24 cellular contexts compared by ENCODE assay signal in genomic region chr6:138979365-138979764, GRCh38. TPM values are rescaled to one million over a fixed set of nuclear protein-coding genes. Genes with fewer than 3 reads are reported as not detected.
A peak's percentile ranks its signal among the peaks of the same experiment; 100 is the strongest.
DNase-seq lines count a peak whose midpoint lies in the region; ATAC-seq and TF ChIP-seq lines count a peak whose summit lies in the region.
"Had no signal": no experiment of that assay in that cellular context is flagged by ENCODE, and none has a peak within 500 bp of the region (broad histone marks: within the 10 kb centered on the region; RNA-seq: fewer than 3 reads in every experiment).

No MANE protein-coding gene starts in this region.

- H3K27ac Mint-ChIP-seq in chondrocyte (ENCODE audit: unreplicated experiment) (peak overlapping the region; percentile 52), neural progenitor cell (no peak overlapping the region)
- H3K27ac Mint-ChIP-seq: activated CD4-positive, alpha-beta memory T cell treated with anti-CD3 and anti-CD28 coated beads, Interleukin-2, amount 10 ng/mL, durations not matched to agents 7 days and 5 days had no signal

- no peaks in the 10 kb centered on the region for H3K36me3 Mint-ChIP-seq in chondrocyte (ENCODE audit: low read depth)
- peaks cover 3% of the 10 kb centered on the region for H3K36me3 Mint-ChIP-seq in neural progenitor cell

- H2AFZ ChIP-seq in neural progenitor cell (replicated peaks): no peak overlapping the region

- H3K9ac ChIP-seq in neural progenitor cell: no peak overlapping the region

- H3K4me1 ChIP-seq in neural progenitor cell (peaks cover 46% of the 10 kb centered on the region), aorta (ENCODE audit: control insufficient read depth in 1 of 2, insufficient read depth in 2 of 2, low read length in 2 of 2) (peaks cover 3 to 8% of the 10 kb centered on the region in 2 donors)
- H3K4me1 ChIP-seq: prostate gland had no signal

- 72 to 82% methylated on average over 2 of the region's 2 CpGs for WGBS in aorta, 2 donors

- H3K4me2 ChIP-seq in neural progenitor cell: no peak overlapping the region

- peaks cover 100% of the 10 kb centered on the region for H3K79me2 ChIP-seq in neural progenitor cell (ENCODE audit: low read depth)

- H3K27me3 Mint-ChIP-seq in chondrocyte (ENCODE audit: low read depth) (no peaks in the 10 kb centered on the region), neural progenitor cell (ENCODE audit: insufficient read depth, low read depth) (no peaks in the 10 kb centered on the region)
- H3K27me3 Mint-ChIP-seq: activated CD4-positive, alpha-beta memory T cell treated with anti-CD3 and anti-CD28 coated beads, Interleukin-2, amount 10 ng/mL, durations not matched to agents 7 days and 5 days; effector memory CD8-positive, alpha-beta T cell had no signal

- H3K27me3 ChIP-seq in MG63 (no peaks in the 10 kb centered on the region), neural progenitor cell (no peaks in the 10 kb centered on the region), aorta (ENCODE audit: control insufficient read depth in 1 of 2, insufficient read depth in 2 of 2, low read length in 1 of 2) (no peaks in the 10 kb centered on the region)
- H3K27me3 ChIP-seq: heart left ventricle, Peyer's patch had no signal

- H3K4me1 Mint-ChIP-seq in chondrocyte (ENCODE audit: low read depth) (peaks cover 29% of the 10 kb centered on the region), neural progenitor cell (peaks cover 15% of the 10 kb centered on the region)

- H3F3A ChIP-seq in neural progenitor cell (ENCODE audit: low read depth): peaks cover 14% of the 10 kb centered on the region

- no peaks in the 10 kb centered on the region for H3K36me3 ChIP-seq in MG63
- H3K36me3 ChIP-seq in neural progenitor cell: no peaks in the 10 kb centered on the region
- H3K36me3 ChIP-seq in aorta (ENCODE audit: control insufficient read depth in 1 of 2, insufficient read depth in 2 of 2, low read length in 1 of 2): no peaks in the 10 kb centered on the region
- H3K36me3 ChIP-seq: heart left ventricle, Peyer's patch, prostate gland had no signal

- intact Hi-C loops in aorta (cut with DNase I) (no loop called here), posterior cingulate gyrus (cut with DNase I) (no loop called here)

- H3K9me3 ChIP-seq in MG63 (no peaks in the 10 kb centered on the region), neural progenitor cell (ENCODE audit: low read depth) (no peaks in the 10 kb centered on the region), aorta (ENCODE audit: control insufficient read depth, low read length) (no peaks in the 10 kb centered on the region)
- H3K9me3 ChIP-seq: heart left ventricle, Peyer's patch, prostate gland had no signal

- H3K4me3 ChIP-seq in MG63: no peak overlapping the region
- no peak overlapping the region for H3K4me3 ChIP-seq in neural progenitor cell
- no peak overlapping the region for H3K4me3 ChIP-seq in aorta (ENCODE audit: low read length in 2 of 2)
- H3K4me3 ChIP-seq: heart left ventricle, Peyer's patch, prostate gland had no signal

- no peak overlapping the region for H3K4me3 Mint-ChIP-seq in chondrocyte (ENCODE audit: unreplicated experiment)
- no peak overlapping the region for H3K4me3 Mint-ChIP-seq in neural progenitor cell
- H3K4me3 Mint-ChIP-seq: activated CD4-positive, alpha-beta memory T cell treated with anti-CD3 and anti-CD28 coated beads, Interleukin-2, amount 10 ng/mL, durations not matched to agents 7 days and 5 days; effector memory CD8-positive, alpha-beta T cell; neural crest cell had no signal

- TF ChIP-seq CTCF in chondrocyte (IDR thresholded peaks at IDR 0.05) (no peak), neural progenitor cell (IDR thresholded peaks at IDR 0.05) (no peak)

- peaks cover 100% of the 10 kb centered on the region for H4K20me1 ChIP-seq in neural progenitor cell (ENCODE audit: low read depth)

- DNase-seq in EL: peak; percentile 45
- DNase-seq in MG63: peak; percentile 59
- DNase-seq in chondrocyte (ENCODE audit: low spot score): no peak
- DNase-seq in neural progenitor cell (ENCODE audit: low spot score): no peak
- no peak for DNase-seq in aorta
- DNase-seq in posterior cingulate gyrus: no peak
- no peak for DNase-seq in activated gamma-delta T cell (lab: John Stamatoyannopoulos, UW)
- DNase-seq: activated CD4-positive, alpha-beta memory T cell treated with anti-CD3 and anti-CD28 coated beads, Interleukin-2, amount 10 ng/mL, durations not matched to agents 7 days and 5 days; activated naive CD4-positive, alpha-beta T cell; activated T-cell treated with anti-CD3 and anti-CD28 coated beads for 4 hours; AML-193; COR-L47; effector memory CD8-positive, alpha-beta T cell; heart left ventricle; Kasumi-1; left ventricle myocardium superior; NCI-H1105 treated with DMSO at 0.1 percent for 48 hours; NCI-H2081 treated with DMSO at 0.1 percent for 48 hours; NK-92 treated with Interleukin-12 subunit alpha and Interleukin-12 subunit beta, amount 100 ng/mL, for 24 hours; Peyer's patch; stimulated activated CD4-positive, alpha-beta T cell treated with anti-CD3 and anti-CD28 coated beads, Interleukin-4, amount 100 ng/mL, for 1 hour had no signal

- ATAC-seq in aorta (ENCODE audit: low FRiP score) (no peak), GM18861 (IDR thresholded peaks at IDR 0.05; ENCODE audit: unreplicated experiment) (no peak)
- ATAC-seq: effector memory CD8-positive, alpha-beta T cell; heart left ventricle had no signal

- H3K27ac ChIP-seq in neural progenitor cell (peak overlapping the region; percentile 65), aorta (ENCODE audit: low read depth in 1 of 2, low read length in 2 of 2) (no peak overlapping the region)
- H3K27ac ChIP-seq: heart left ventricle, Peyer's patch, prostate gland had no signal

- H3K9me3 Mint-ChIP-seq in chondrocyte (ENCODE audit: low read depth) (no peaks in the 10 kb centered on the region), neural progenitor cell (no peaks in the 10 kb centered on the region)
- H3K9me3 Mint-ChIP-seq: activated CD4-positive, alpha-beta memory T cell treated with anti-CD3 and anti-CD28 coated beads, Interleukin-2, amount 10 ng/mL, durations not matched to agents 7 days and 5 days; effector memory CD8-positive, alpha-beta T cell; neural crest cell had no signal

RNA-seq across cellular contexts. Expression of gene REPS1, which starts 8.7 kb away (rescaled TPM):
- 17.2 and 19.9 TPM in 2 replicates for total RNA-seq in MG63 (2014; rRNA removed; shearing (Covaris generic); ENCODE audit: low replicate concordance)
- total RNA-seq in chondrocyte (24.5 to 26.5 TPM (median 25.8 TPM) in 3 replicates), neural progenitor cell (ENCODE audit: low replicate concordance) (86.1 and 97.5 TPM in 2 replicates), aorta (10 to 100 TPM; 33.2 to 40.8 TPM)
- polyA plus RNA-seq in aorta: 10 to 100 TPM; 10.1 to 29.0 TPM

RNA-seq across cellular contexts. Expression of gene ABRACL, which starts 49.2 kb away (rescaled TPM):
- total RNA-seq in MG63 (2014; rRNA removed; shearing (Covaris generic); ENCODE audit: low replicate concordance): 25.9 and 38.0 TPM in 2 replicates
- total RNA-seq in chondrocyte (10.4 to 20.2 TPM (median 17.2 TPM) in 3 replicates), neural progenitor cell (ENCODE audit: low replicate concordance) (134 and 242 TPM in 2 replicates), aorta (10 to 100 TPM; 16.4 to 18.6 TPM)
- polyA plus RNA-seq in aorta: 10 to 100 TPM; 17.9 to 88.4 TPM

Comparison
In these comparisons a context has a peak if more than half of its experiments do, and no peak if none do; other contexts are left out.
1. DNase-seq: peak in EL (single experiment) and MG63 (single experiment); none in chondrocyte (single experiment), neural progenitor cell (single experiment), aorta (0 of 2), posterior cingulate gyrus (0 of 10) and activated gamma-delta T cell (single experiment).